ENCODE assay signal across 1 cellular context in genomic region chr4:86593726-86594558, GRCh38.
TF ChIP-seq lines count a peak whose summit lies in the region.

Gene PTPN13 (plus strand): TSS chr4:86594315. CDS start chr4:86635257, 40,942 bp downstream.

TF ChIP-seq in SK-N-SH, 30 proteins besides CTCF, POLR2A, EP300 and RAD21 (continued from another document):
- TF ChIP-seq NRF1 (IDR thresholded peaks at IDR 0.05; ENCODE audit: low read depth, low read length) (no peak), PBX3 (IDR thresholded peaks at IDR 0.05) (peak; percentile 99), POLR2AphosphoS5 (IDR thresholded peaks at IDR 0.05; ENCODE audit: low read depth, low read length) (peak; percentile 90), MXI1 (IDR thresholded peaks at IDR 0.05; ENCODE audit: low read depth, low read length) (peak; percentile 96), CHD2 (IDR thresholded peaks at IDR 0.05; ENCODE audit: low read length, partially characterized antibody) (peak; percentile 67), SIN3A (IDR thresholded peaks at IDR 0.05; ENCODE audit: borderline replicate concordance, low read depth, low read length) (0 out of 2 replicates have a peak, but pooled peaks have one; percentile 54), MAX (IDR thresholded peaks at IDR 0.05; ENCODE audit: low read depth) (peak; percentile 32; the same call in 1 of the 2 replicates), GABPA (IDR thresholded peaks at IDR 0.05; ENCODE audit: low read depth) (no peak), IRF3 (IDR thresholded peaks at IDR 0.05; ENCODE audit: low read depth, low read length) (peak; percentile 27; the same call in 1 of the 2 replicates), RFX5 (IDR thresholded peaks at IDR 0.05; ENCODE audit: low read length) (peak; percentile 86)
TF ChIP-seq in SK-N-SH: peak in this region for 10.
